In the genomic region with DNA sequence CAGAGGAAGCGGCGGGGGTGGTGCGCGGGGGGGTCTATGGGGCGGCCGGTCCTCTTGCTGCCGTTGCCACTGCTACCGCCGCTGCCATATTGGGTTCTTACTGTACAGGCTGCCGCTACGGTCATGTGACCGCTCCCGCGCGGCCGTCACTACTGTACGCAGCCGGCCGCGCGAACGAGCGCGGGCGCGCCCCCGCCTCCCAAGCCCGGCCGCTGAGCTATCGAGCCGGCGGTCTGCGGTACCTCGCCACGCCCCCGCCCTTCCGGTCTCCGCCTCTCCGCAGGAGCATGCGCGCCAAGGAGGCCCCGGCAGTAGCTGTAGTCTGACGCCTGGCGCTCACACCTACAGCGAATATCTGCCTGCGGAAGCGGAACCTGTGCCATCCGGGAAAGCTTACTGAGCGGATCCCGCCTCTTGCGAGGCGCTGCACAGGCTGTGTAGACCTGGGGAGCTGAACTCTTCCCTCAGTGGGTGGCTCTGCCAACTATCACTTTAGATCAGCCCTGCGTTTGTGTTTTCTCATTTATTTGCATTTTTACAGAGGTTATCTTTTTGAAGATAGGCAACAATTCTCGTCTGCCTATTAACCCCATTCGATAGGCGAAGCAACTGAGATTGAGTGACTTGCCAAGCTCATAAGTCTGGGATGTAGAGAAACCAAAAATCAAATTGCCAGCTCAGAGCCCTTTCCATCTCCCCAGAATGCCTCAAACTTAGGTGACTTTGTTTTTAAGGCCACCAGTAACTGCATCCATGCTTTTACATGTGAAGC, we compare ENCODE assay signal across 8 cellular contexts. TPM values are rescaled to one million over a fixed set of nuclear protein-coding genes. Genes with fewer than 3 reads are reported as not detected.
DNase-seq lines count a peak whose midpoint lies in the region; ATAC-seq, FAIRE-seq and TF ChIP-seq lines count a peak whose summit lies in the region.

A gene (minus strand): TSS at position 127 of the 772 bp plus-strand sequence. CDS start 265 bp downstream, outside the sequence.

- POLR2A ChIA-PET in AG04449 (lab: Yijun Ruan, JAX), result interaction anchor here (0.6 to 1.3 kb wide), 7 partner anchors 9 to 467 kb away, joined by 3 to 5 read pairs (median 4); no protein-coding TSS in a partner anchor

- no peak for FAIRE-seq in bronchial epithelial cell (lab: Jason Lieb, UNC)

- no peaks in the 10 kb centered on the region for H3K27me3 ChIP-seq in bronchial epithelial cell (ENCODE audit: control insufficient read depth, insufficient read depth, low read length)
- no peaks in the 10 kb centered on the region for H3K27me3 ChIP-seq in smooth muscle cell (ENCODE audit: low read depth)

- no peak for TF ChIP-seq CTCF in AG04449 (IDR thresholded peaks at IDR 0.05; ENCODE audit: insufficient read depth, low read length, missing control alignments)
- no peak for TF ChIP-seq CTCF in WI38 (IDR thresholded peaks at IDR 0.05; ENCODE audit: low read depth, low read length)
- TF ChIP-seq CTCF in bronchial epithelial cell (IDR thresholded peaks at IDR 0.05; ENCODE audit: insufficient read depth, low read length, severe bottlenecking), result no peak
- no peak for TF ChIP-seq CTCF in smooth muscle cell (IDR thresholded peaks at IDR 0.05; ENCODE audit: borderline replicate concordance, insufficient read depth, poor library complexity, severe bottlenecking)

- no peaks in the 10 kb centered on the region for H3F3A ChIP-seq in smooth muscle cell (ENCODE audit: low read depth)

- H4K20me1 ChIP-seq in smooth muscle cell (ENCODE audit: low read depth), result peaks cover 37% of the 10 kb centered on the region

- DNase-seq in AG04449 (ENCODE audit: low read depth, low spot score), result peak; percentile 64
- DNase-seq in NCI-H2227 treated with DMSO at 0.1 percent for 48 hours (lab: John Stamatoyannopoulos, UW), result peak; percentile 96
- DNase-seq in bronchial epithelial cell (ENCODE audit: low read depth), result peak; percentile 96
- DNase-seq in iPS-NIHi7 (ENCODE audit: extremely low spot score), result peak; percentile 99
- peak; percentile 83 for DNase-seq in smooth muscle cell (lab: John Stamatoyannopoulos, UW; ENCODE audit: unreplicated experiment)

- H3K9me3 ChIP-seq in smooth muscle cell (replicated peaks; ENCODE audit: low read depth), result no peaks in the 10 kb centered on the region

- peak within 1 kb of the TSS; percentile 97 for H3K9ac ChIP-seq in smooth muscle cell (ENCODE audit: low read depth)

- peaks cover 19% of the 10 kb centered on the region for H3K4me1 ChIP-seq in smooth muscle cell (ENCODE audit: low read depth)

- 4% methylated on average over 53 of the region's 56 CpGs for WGBS in smooth muscle cell (ENCODE audit: low lambda C conversion rate)

- H3K4me2 ChIP-seq in smooth muscle cell, result peak within 1 kb of the TSS; percentile 92

- peak within 1 kb of the TSS; percentile 98 for H3K27ac ChIP-seq in smooth muscle cell (ENCODE audit: low read depth)

- H3K4me3 ChIP-seq in AG04449 (ENCODE audit: low read depth, low read length), result peak within 1 kb of the TSS; percentile 93
- H3K4me3 ChIP-seq in WI38 (ENCODE audit: low read depth, low read length), result peak within 1 kb of the TSS; percentile 92
- peak within 1 kb of the TSS; percentile 99 for H3K4me3 ChIP-seq in bronchial epithelial cell (ENCODE audit: low read depth, low read length)
- H3K4me3 ChIP-seq in smooth muscle cell, result peak within 1 kb of the TSS; percentile 82

- CTCF ChIA-PET in AG04449 (lab: Yijun Ruan, JAX), result interaction anchor here (0.8 to 1.7 kb wide), 5 partner anchors 21 to 306 kb away, joined by 3 to 9 read pairs (median 5); no protein-coding TSS in a partner anchor

- ATAC-seq in GM18907 (IDR thresholded peaks at IDR 0.05; ENCODE audit: unreplicated experiment), result peak; percentile 89
- peak; percentile 88 for ATAC-seq in HG03159 (IDR thresholded peaks at IDR 0.05; ENCODE audit: unreplicated experiment)

- H2AFZ ChIP-seq in smooth muscle cell (ENCODE audit: low read depth), result peak within 1 kb of the TSS; percentile 85

- H3K36me3 ChIP-seq in bronchial epithelial cell (ENCODE audit: control insufficient read depth, insufficient read depth, low read length), result peaks cover 1% of the 10 kb centered on the region
- H3K36me3 ChIP-seq in smooth muscle cell (ENCODE audit: low read depth), result no peaks in the 10 kb centered on the region

- H3K79me2 ChIP-seq in smooth muscle cell (ENCODE audit: low read depth), result peaks cover 37% of the 10 kb centered on the region

RNA-seq across cellular contexts. Expression of the gene that starts here (rescaled TPM):
- 4.2 and 6.3 TPM in 2 replicates for total RNA-seq in bronchial epithelial cell
- 10.1 and 13.2 TPM in 2 replicates for total RNA-seq in smooth muscle cell
- polyA plus RNA-seq in smooth muscle cell, result 4.1 and 7.6 TPM in 2 replicates

Comparison
In these comparisons a context has a peak if more than half of its experiments do, and no peak if none do; other contexts are left out.
1. Peak in every context shown above with its lines: DNase-seq, ATAC-seq, H3K4me3 ChIP-seq and H3K27ac ChIP-seq.